11 cellular contexts compared by ENCODE assay signal in genomic region chr9:98861881-98862501, GRCh38. TPM values are rescaled to one million over a fixed set of nuclear protein-coding genes. Genes with fewer than 3 reads are reported as not detected.
DNase-seq lines count a peak whose midpoint lies in the region; ATAC-seq, FAIRE-seq and TF ChIP-seq lines count a peak whose summit lies in the region.
"Had no signal": no experiment of that assay in that cellular context is flagged by ENCODE, and none has a peak within 500 bp of the region (broad histone marks: within the 10 kb centered on the region; RNA-seq: fewer than 3 reads in every experiment).

No MANE protein-coding gene starts in this region.

- H3K27me3 Mint-ChIP-seq in astrocyte (ENCODE audit: low read depth, unreplicated experiment) = peaks cover 17% of the 10 kb centered on the region

- peaks cover 12% of the 10 kb centered on the region for H3K4me1 Mint-ChIP-seq in astrocyte (ENCODE audit: low read depth, unreplicated experiment)

- H3K4me1 ChIP-seq in astrocyte (ENCODE audit: insufficient read depth, low read length) (peaks cover 8% of the 10 kb centered on the region), kidney (ENCODE audit: control insufficient read depth in 1 of 2, insufficient read depth in 1 of 2, low read depth in 1 of 2, low read length in 2 of 2) (peaks cover 0 to 12% of the 10 kb centered on the region in 2 donors), upper lobe of right lung (peaks cover 14% of the 10 kb centered on the region)

- H3K9ac ChIP-seq in astrocyte (ENCODE audit: low read length) (no peak overlapping the region), kidney (ENCODE audit: low read length in 2 of 2) (no peak overlapping the region)
- H3K9ac ChIP-seq: KMS-11 had no signal

- peak overlapping the region; percentile 23 for H3K27ac Mint-ChIP-seq in astrocyte (ENCODE audit: unreplicated experiment)

- no peaks in the 10 kb centered on the region for H3K9me3 ChIP-seq in astrocyte (ENCODE audit: insufficient read depth, low read depth, low read length)
- no peaks in the 10 kb centered on the region for H3K9me3 ChIP-seq in kidney (ENCODE audit: control insufficient read depth in 1 of 2, low read length in 2 of 2)
- no peaks in the 10 kb centered on the region for H3K9me3 ChIP-seq in upper lobe of right lung

- H4K20me1 ChIP-seq in astrocyte (ENCODE audit: insufficient read depth, low read length) = no peaks in the 10 kb centered on the region

- FAIRE-seq in astrocyte (lab: Jason Lieb, UNC) (no peak), kidney (lab: Jason Lieb, UNC) (no peak)

- peaks cover 5% of the 10 kb centered on the region for H3K36me3 Mint-ChIP-seq in astrocyte (ENCODE audit: low read depth, unreplicated experiment)

- no peaks in the 10 kb centered on the region for H3K79me2 ChIP-seq in astrocyte (ENCODE audit: insufficient read depth, low read length)

- DNase-seq in SIG-M5 treated with dmso at 0.1 percent for 504 hours (lab: John Stamatoyannopoulos, UW; ENCODE audit: unreplicated experiment) (peak; percentile 80), SIG-M5 (lab: John Stamatoyannopoulos, UW) (no peak), astrocyte (ENCODE audit: low read depth) (no peak), kidney (peak; percentile 74), upper lobe of right lung (no peak)
- DNase-seq: 8988T had no signal

- no peak overlapping the region for H3K4me3 ChIP-seq in astrocyte (ENCODE audit: insufficient read depth, low read depth, low read length)
- no peak overlapping the region for H3K4me3 ChIP-seq in kidney (ENCODE audit: low read length in 2 of 2)
- no peak overlapping the region for H3K4me3 ChIP-seq in upper lobe of right lung
- H3K4me3 ChIP-seq: SK-N-MC had no signal

- TF ChIP-seq CTCF in astrocyte (IDR thresholded peaks at IDR 0.05; ENCODE audit: insufficient read depth, low read depth, low read length) (no peak), kidney (IDR thresholded peaks at IDR 0.05; ENCODE audit: borderline replicate concordance, extremely low read depth, insufficient read depth) (no peak), upper lobe of right lung (IDR thresholded peaks at IDR 0.05) (no peak)

- H3K27me3 ChIP-seq in astrocyte (ENCODE audit: insufficient read depth, low read length) = peaks cover 12% of the 10 kb centered on the region
- no peaks in the 10 kb centered on the region for H3K27me3 ChIP-seq in upper lobe of right lung

- no peak overlapping the region for H3K4me3 Mint-ChIP-seq in astrocyte (ENCODE audit: unreplicated experiment)

- intact Hi-C loops in kidney (cut with DNase I) = loop anchor here (10.0 kb wide), 1 partner anchor 133 kb away; no protein-coding TSS in a partner anchor
- intact Hi-C loops in upper lobe of right lung (cut with DNase I) = no loop called here

- ATAC-seq in upper lobe of right lung (peak; percentile 31), GM18870 (IDR thresholded peaks at IDR 0.05; ENCODE audit: unreplicated experiment) (no peak), GM21367 (IDR thresholded peaks at IDR 0.05; ENCODE audit: unreplicated experiment) (no peak), GM21381 (IDR thresholded peaks at IDR 0.05; ENCODE audit: unreplicated experiment) (no peak)

- no peaks in the 10 kb centered on the region for H3K36me3 ChIP-seq in astrocyte (ENCODE audit: insufficient read depth, low read length)
- no peaks in the 10 kb centered on the region for H3K36me3 ChIP-seq in kidney (ENCODE audit: control insufficient read depth in 1 of 2, insufficient read depth in 2 of 2, low read length in 2 of 2)
- H3K36me3 ChIP-seq in upper lobe of right lung = no peaks in the 10 kb centered on the region

- H3K4me2 ChIP-seq in astrocyte (ENCODE audit: low read length) = no peak overlapping the region
- H3K4me2 ChIP-seq: KMS-11 had no signal

- H2AFZ ChIP-seq in astrocyte (ENCODE audit: low read depth, low read length) = no peak overlapping the region

- H3K27ac ChIP-seq in astrocyte (ENCODE audit: low read depth, low read length) = no peak overlapping the region
- peak overlapping the region in 1 of 2 donors; percentile 57 for H3K27ac ChIP-seq in kidney (ENCODE audit: low read depth in 2 of 2, low read length in 2 of 2)
- H3K27ac ChIP-seq in upper lobe of right lung = no peak overlapping the region
- H3K27ac ChIP-seq: KMS-11, SK-N-MC had no signal

- H3K9me3 Mint-ChIP-seq in astrocyte (ENCODE audit: unreplicated experiment) = peaks cover 8% of the 10 kb centered on the region

RNA-seq across cellular contexts. Expression of gene GALNT12, which starts 54.5 kb away (rescaled TPM):
- total RNA-seq in astrocyte (1.7 TPM in 2 replicates), kidney (10.8 TPM), upper lobe of right lung (28.3 TPM)
- polyA plus RNA-seq in kidney (ENCODE audit: insufficient read depth, low read depth, low replicate concordance) = 3.6 TPM

Comparison
In these comparisons a context has a peak if more than half of its experiments do, and no peak if none do; other contexts are left out.
1. DNase-seq: peak in SIG-M5 treated with dmso at 0.1 percent for 504 hours (single experiment) and kidney (single experiment); none in SIG-M5 (single experiment), astrocyte (single experiment) and upper lobe of right lung (single experiment).